ENCODE assay signal across 1 cellular context in the genomic region with DNA sequence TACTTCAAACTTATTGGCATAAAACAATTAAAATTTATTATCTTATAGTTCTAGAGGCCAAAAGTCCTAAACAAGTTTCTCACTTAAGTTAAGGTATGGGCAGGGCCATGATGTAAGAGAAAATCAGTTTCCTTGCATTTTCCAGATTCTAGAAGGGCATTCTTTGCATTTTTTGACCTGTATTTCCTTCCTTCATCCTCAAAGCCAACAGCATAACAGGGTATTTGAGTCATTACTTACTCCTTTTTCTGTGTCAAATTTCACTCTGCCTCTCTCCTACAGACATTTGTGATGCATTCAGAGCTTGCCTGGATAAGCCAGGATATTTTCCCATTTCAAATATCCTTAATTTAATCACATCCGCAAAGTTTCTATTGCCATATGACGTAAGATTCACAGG.
TF ChIP-seq lines count a peak whose summit lies in the region.

No MANE protein-coding gene starts in this region.

TF ChIP-seq in IMR-90, 13 proteins besides CTCF, POLR2A, EP300 and RAD21:
- TF ChIP-seq MAZ (IDR thresholded peaks at IDR 0.05; ENCODE audit: borderline replicate concordance, low read depth, low read length): no peak
- no peak for TF ChIP-seq MXI1 (IDR thresholded peaks at IDR 0.05; ENCODE audit: borderline replicate concordance, low read depth, low read length)
- TF ChIP-seq MAFK (IDR thresholded peaks at IDR 0.05; ENCODE audit: low read depth, low read length): no peak
- no peak for TF ChIP-seq FOS (IDR thresholded peaks at IDR 0.05; ENCODE audit: low read depth, low read length)
- no peak for TF ChIP-seq BHLHE40 (IDR thresholded peaks at IDR 0.05; ENCODE audit: low read depth, low read length)
TF ChIP-seq in IMR-90: peak in this region for 0.
